In genomic region chr14:50338547-50338946, GRCh38 we compare ENCODE assay signal across 14 cellular contexts. TPM values are rescaled to one million over a fixed set of nuclear protein-coding genes. Genes with fewer than 3 reads are reported as not detected.
A peak's percentile ranks its signal among the peaks of the same experiment; 100 is the strongest.
DNase-seq lines count a peak whose midpoint lies in the region; ATAC-seq and TF ChIP-seq lines count a peak whose summit lies in the region.
"Had no signal": no experiment of that assay in that cellular context is flagged by ENCODE, and none has a peak within 500 bp of the region (broad histone marks: within the 10 kb centered on the region; RNA-seq: fewer than 3 reads in every experiment).

No MANE protein-coding gene starts in this region.

- WGBS in transverse colon (ENCODE audit: low coverage in 1 of 2), 2 donors: 72% methylated on average over 2 of the region's 2 CpGs; no CpG with 5 or more reads in 1 of the 2 donors

- TF ChIP-seq POLR2A in uterus (IDR thresholded peaks at IDR 0.05) (no peak), transverse colon (IDR thresholded peaks at IDR 0.05) (no peak)

- no peak for DNase-seq in left colon
- no peak for DNase-seq in uterus
- no peak for DNase-seq in NK-92 (lab: John Stamatoyannopoulos, UW; ENCODE audit: unreplicated experiment)
- no peak for DNase-seq in activated T-cell treated with anti-CD3 and anti-CD28 coated beads for 4 hours
- DNase-seq in transverse colon: no peak
- DNase-seq: C1 segment of cervical spinal cord; CD4-positive, CD25-positive, alpha-beta regulatory T cell; CD8-positive, alpha-beta memory T cell; DMS79 treated with DMSO at 0.1 percent for 48 hours; GF-D8; GOT3; HFFc6 had no signal

- H3K9me3 ChIP-seq in uterus (no peaks in the 10 kb centered on the region), transverse colon (no peaks in the 10 kb centered on the region)
- H3K9me3 ChIP-seq: HAP-1 had no signal

- H3K27me3 ChIP-seq in uterus (no peaks in the 10 kb centered on the region), transverse colon (no peaks in the 10 kb centered on the region)

- intact Hi-C loops in left colon (cut with DNase I, micrococcal nuclease) (no loop called here), uterus (cut with DNase I; ENCODE audit: low total_unique reads) (no loop called here), transverse colon (cut with DNase I; ENCODE audit: low total_unique reads) (no loop called here)

- no peak for TF ChIP-seq EP300 in transverse colon (IDR thresholded peaks at IDR 0.05; ENCODE audit: low read depth)

- peaks cover 6 to 23% of the 10 kb centered on the region in 2 donors for H3K4me1 ChIP-seq in uterus
- peaks cover 15 to 60% (median 35%) of the 10 kb centered on the region in 4 donors for H3K4me1 ChIP-seq in transverse colon

- TF ChIP-seq CTCF in VCaP (conservative IDR thresholded peaks at IDR 0.05) (no peak), uterus (IDR thresholded peaks at IDR 0.05) (no peak), transverse colon (IDR thresholded peaks at IDR 0.05) (no peak)

- in situ Hi-C loops in transverse colon (cut with MboI; ENCODE audit: low pct_ligation_motif_present in 1 of 4, low pct_unique_long_range_greater_than_20kb in 1 of 4, low sequenced_read_pairs in 3 of 4): no loop called here

- ATAC-seq in left colon: peak; percentile 60

- H3K36me3 ChIP-seq in uterus (no peaks in the 10 kb centered on the region), transverse colon (no peaks in the 10 kb centered on the region)
- H3K36me3 ChIP-seq: HAP-1 had no signal

- H3K4me3 ChIP-seq in uterus (no peak overlapping the region), transverse colon (no peak overlapping the region)
- H3K4me3 ChIP-seq: HAP-1 had no signal

- H3K27ac ChIP-seq in VCaP (peak overlapping the region; percentile 88), uterus (peak overlapping the region; percentile 64 to 96), transverse colon (peak overlapping the region in 1 of 4 donors; percentile 21)

RNA-seq across cellular contexts. Expression of gene DMAC2L, which starts 26.4 kb away (rescaled TPM):
- total RNA-seq in left colon: 10 to 100 TPM; 21.0 to 24.7 TPM
- 10 to 100 TPM; 13.1 to 48.4 (median 20.4) TPM for total RNA-seq in uterus
- total RNA-seq in transverse colon: 10 to 100 TPM in 2 of 4 donors, 1 to 10 TPM in 2; 3.0 to 18.9 (median 9.2) TPM

RNA-seq across cellular contexts. Expression of gene L2HGDH, which starts 26.5 kb away (rescaled TPM):
- 1 to 10 TPM; 9.0 to 9.4 TPM for total RNA-seq in left colon
- total RNA-seq in uterus: 1 to 10 TPM in 3 of 4 donors, under 1 TPM in 1; 0.29 to 7.9 (median 2.5) TPM
- 10 to 100 TPM in 1 of 4 donors, 1 to 10 TPM in 2, under 1 TPM in 1; 0.80 to 73.3 (median 8.3) TPM for total RNA-seq in transverse colon

RNA-seq across cellular contexts. Expression of gene CDKL1, which starts 58.1 kb away (rescaled TPM):
- total RNA-seq in left colon (10 to 100 TPM; 24.9 to 25.1 TPM), uterus (10 to 100 TPM in 3 of 4 donors, 1 to 10 TPM in 1; 6.8 to 38.1 (median 20.1) TPM), transverse colon (10 to 100 TPM; 15.3 to 36.8 (median 28.2) TPM)
